In genomic region chr12:57433370-57433769, GRCh38 we compare ENCODE assay signal across 22 cellular contexts. TPM values are rescaled to one million over a fixed set of nuclear protein-coding genes. Genes with fewer than 3 reads are reported as not detected.
DNase-seq lines count a peak whose midpoint lies in the region; ATAC-seq and TF ChIP-seq lines count a peak whose summit lies in the region.
"Had no signal": no experiment of that assay in that cellular context is flagged by ENCODE, and none has a peak within 500 bp of the region (broad histone marks: within the 10 kb centered on the region; RNA-seq: fewer than 3 reads in every experiment).

No MANE protein-coding gene starts in this region.

- intact Hi-C loops in right lobe of liver (cut with DNase I), result no loop called here
- intact Hi-C loops in stomach (cut with DNase I; ENCODE audit: low total_unique reads), result no loop called here
- intact Hi-C loops in dorsolateral prefrontal cortex (cut with DNase I), result no loop called here

- H3K9ac ChIP-seq in endodermal cell (ENCODE audit: extremely low read depth, low read length, poor library complexity, severe bottlenecking), result no peak overlapping the region

- peaks cover 5% of the 10 kb centered on the region for H3K36me3 Mint-ChIP-seq in activated CD8-positive, alpha-beta memory T cell treated with anti-CD3 and anti-CD28 coated beads, Interleukin-2, amount 10 ng/mL, durations not matched to agents 7 days and 5 days
- H3K36me3 Mint-ChIP-seq in endodermal cell (ENCODE audit: low read depth), result no peaks in the 10 kb centered on the region

- TF ChIP-seq POLR2A in right lobe of liver (IDR thresholded peaks at IDR 0.05) (no peak), stomach (IDR thresholded peaks at IDR 0.05) (no peak)

- H3K27ac ChIP-seq in endodermal cell (ENCODE audit: low read depth, low read length) (no peak overlapping the region), right lobe of liver (peak overlapping the region; percentile 58 to 90 (median 88)), stomach (no peak overlapping the region), dorsolateral prefrontal cortex (no peak overlapping the region)
- H3K27ac ChIP-seq: 22Rv1 had no signal

- no peak overlapping the region for H3K4me3 Mint-ChIP-seq in activated CD8-positive, alpha-beta memory T cell treated with anti-CD3 and anti-CD28 coated beads, Interleukin-2, amount 10 ng/mL, durations not matched to agents 7 days and 5 days
- no peak overlapping the region for H3K4me3 Mint-ChIP-seq in endodermal cell
- H3K4me3 Mint-ChIP-seq: CD4-positive, alpha-beta memory T cell had no signal

- TF ChIP-seq EP300 in stomach (IDR thresholded peaks at IDR 0.05), result no peak

- H3K27me3 Mint-ChIP-seq in activated CD8-positive, alpha-beta memory T cell treated with anti-CD3 and anti-CD28 coated beads, Interleukin-2, amount 10 ng/mL, durations not matched to agents 7 days and 5 days, result no peaks in the 10 kb centered on the region
- no peaks in the 10 kb centered on the region for H3K27me3 Mint-ChIP-seq in endodermal cell (ENCODE audit: insufficient read depth)

- no peaks in the 10 kb centered on the region for H3K27me3 ChIP-seq in endodermal cell (ENCODE audit: control insufficient read depth, insufficient read depth, low read length, poor library complexity, severe bottlenecking)
- no peaks in the 10 kb centered on the region for H3K27me3 ChIP-seq in right lobe of liver
- H3K27me3 ChIP-seq in stomach, result no peaks in the 10 kb centered on the region
- no peaks in the 10 kb centered on the region for H3K27me3 ChIP-seq in dorsolateral prefrontal cortex

- no peak for ATAC-seq in activated CD8-positive, alpha-beta memory T cell treated with anti-CD3 and anti-CD28 coated beads, Interleukin-2, amount 10 ng/mL, durations not matched to agents 7 days and 5 days
- ATAC-seq in right lobe of liver (no peak), HG03025 (IDR thresholded peaks at IDR 0.05; ENCODE audit: low FRiP score, unreplicated experiment) (no peak)

- H3K4me1 Mint-ChIP-seq in activated CD8-positive, alpha-beta memory T cell treated with anti-CD3 and anti-CD28 coated beads, Interleukin-2, amount 10 ng/mL, durations not matched to agents 7 days and 5 days, result peaks cover 37% of the 10 kb centered on the region
- H3K4me1 Mint-ChIP-seq in endodermal cell, result peaks cover 23% of the 10 kb centered on the region

- TF ChIP-seq CTCF in endodermal cell (conservative IDR thresholded peaks at IDR 0.05) (no peak), right lobe of liver (IDR thresholded peaks at IDR 0.05) (no peak), stomach (IDR thresholded peaks at IDR 0.05) (no peak), dorsolateral prefrontal cortex (IDR thresholded peaks at IDR 0.05 in 54 of 56, conservative IDR thresholded peaks at IDR 0.05 in 2 of 56; ENCODE audit: low read depth in 1 of 56, partially characterized antibody in 56 of 56) (no peak)

- peak; percentile 13 for DNase-seq in activated CD8-positive, alpha-beta memory T cell treated with anti-CD3 and anti-CD28 coated beads, Interleukin-2, amount 50 U/mL, for 48 hours
- DNase-seq in activated CD8-positive, alpha-beta memory T cell treated with anti-CD3 and anti-CD28 coated beads, Interleukin-2, amount 10 ng/mL, durations not matched to agents 7 days and 5 days, result no peak
- DNase-seq in endodermal cell (peak; percentile 6), right lobe of liver (peak in 1 of 3 donors; percentile 9), stomach (peak; percentile 3), 8988T (no peak), dorsolateral prefrontal cortex (no peak)
- DNase-seq: C1 segment of cervical spinal cord; Calu3; CD4-positive, alpha-beta memory T cell; COR-L47; DMS53; DMS79 treated with DMSO at 0.1 percent for 48 hours; GF-D8; H7; HCEC 1CT had no signal

- H3K9me3 ChIP-seq in endodermal cell (ENCODE audit: control insufficient read depth, low read length), result no peaks in the 10 kb centered on the region
- no peaks in the 10 kb centered on the region for H3K9me3 ChIP-seq in right lobe of liver
- no peaks in the 10 kb centered on the region for H3K9me3 ChIP-seq in stomach

- no peaks in the 10 kb centered on the region for H3K9me3 Mint-ChIP-seq in activated CD8-positive, alpha-beta memory T cell treated with anti-CD3 and anti-CD28 coated beads, Interleukin-2, amount 10 ng/mL, durations not matched to agents 7 days and 5 days (ENCODE audit: low read depth)
- H3K9me3 Mint-ChIP-seq in endodermal cell, result no peaks in the 10 kb centered on the region
- H3K9me3 Mint-ChIP-seq: CD4-positive, alpha-beta memory T cell had no signal

- peaks cover 6% of the 10 kb centered on the region for H3K4me1 ChIP-seq in endodermal cell (ENCODE audit: control insufficient read depth, insufficient read depth, low read length)
- H3K4me1 ChIP-seq in right lobe of liver, result peaks cover 0 to 58% (median under 1%) of the 10 kb centered on the region in 4 donors
- H3K4me1 ChIP-seq in stomach, result peaks cover 9 to 24% (median 17%) of the 10 kb centered on the region in 4 donors

- H3K36me3 ChIP-seq in endodermal cell (ENCODE audit: control insufficient read depth, insufficient read depth, low read length) (no peaks in the 10 kb centered on the region), right lobe of liver (no peaks in the 10 kb centered on the region), stomach (no peaks in the 10 kb centered on the region)

- H3K4me3 ChIP-seq in endodermal cell (ENCODE audit: low read length) (no peak overlapping the region), right lobe of liver (peak overlapping the region in 1 of 3 donors; percentile 31), stomach (no peak overlapping the region), dorsolateral prefrontal cortex (no peak overlapping the region)

- CTCF ChIA-PET in activated CD8-positive, alpha-beta memory T cell treated with anti-CD3 and anti-CD28 coated beads, Interleukin-2, amount 10 ng/mL, durations not matched to agents 7 days and 5 days (lab: Charles Lee), result interaction anchor here (1.0 to 6.7 kb wide), 7 partner anchors 11 to 204 kb away, joined by 3 to 40 read pairs (median 5); partner anchors contain the start of genes GLI1, INHBE and SHMT2

- WGBS in endodermal cell (ENCODE audit: insufficient coverage in 1 of 2, insufficient read length in 1 of 2), 2 experiments, result 88 to 90% methylated on average over 3 of the region's 3 CpGs
- WGBS in right lobe of liver (ENCODE audit: insufficient coverage, low coverage, low lambda C conversion rate, missing lambda C conversion rate), result 76% methylated on average over 3 of the region's 3 CpGs
- WGBS in stomach, 5 donors, result 68 to 99% (median 85%) methylated on average over 3 of the region's 3 CpGs

- no peak overlapping the region for H3K27ac Mint-ChIP-seq in activated CD8-positive, alpha-beta memory T cell treated with anti-CD3 and anti-CD28 coated beads, Interleukin-2, amount 10 ng/mL, durations not matched to agents 7 days and 5 days
- H3K27ac Mint-ChIP-seq in endodermal cell, result no peak overlapping the region

RNA-seq across cellular contexts. Expression of gene INHBC, which starts 1.2 kb away (rescaled TPM):
- total RNA-seq in activated CD8-positive, alpha-beta memory T cell treated with anti-CD3 and anti-CD28 coated beads, Interleukin-2, amount 10 ng/mL, durations not matched to agents 7 days and 5 days, result not detected
- total RNA-seq in endodermal cell (not detected), right lobe of liver (100 to 1,000 TPM in 1 of 6 experiments, 10 to 100 TPM in 5; 14.7 to 123 (median 63.6) TPM), stomach (under 1 TPM in 1 of 5 donors, not detected in 4; 0.37 TPM), dorsolateral prefrontal cortex (1 to 10 TPM in 1 of 120 experiments, under 1 TPM in 16, not detected in 103; 0.17 to 1.1 (median 0.26) TPM)
- polyA plus RNA-seq in endodermal cell (2013, experiment 1 of 2), result 0.11 TPM
- polyA plus RNA-seq in endodermal cell (2013, experiment 2 of 2), result not detected
- not detected for polyA plus RNA-seq in stomach
- total RNA-seq: A673; Calu3; CD4-positive, alpha-beta memory T cell; Daoy; G401; H1; H7 had no signal
- polyA plus RNA-seq: CD4-positive, alpha-beta memory T cell had no signal

RNA-seq across cellular contexts. Expression of gene R3HDM2, which starts 2.5 kb away (rescaled TPM):
- 10 to 100 TPM; 53.8 to 82.4 TPM for total RNA-seq in activated CD8-positive, alpha-beta memory T cell treated with anti-CD3 and anti-CD28 coated beads, Interleukin-2, amount 10 ng/mL, durations not matched to agents 7 days and 5 days
- 100 to 1,000 TPM in 1 of 2 donors, 10 to 100 TPM in 1; 82.7 to 116 TPM for total RNA-seq in endodermal cell
- 48.3 TPM for polyA plus RNA-seq in endodermal cell (2013, experiment 1 of 2)
- polyA plus RNA-seq in endodermal cell (2013, experiment 2 of 2), result 38.3 TPM
- total RNA-seq in right lobe of liver, result 10 to 100 TPM; 25.3 to 48.0 (median 35.9) TPM
- 10 to 100 TPM; 22.8 to 64.3 (median 30.5) TPM for total RNA-seq in stomach
- polyA plus RNA-seq in stomach, result 10 to 100 TPM; 12.4 to 18.6 (median 13.9) TPM
- total RNA-seq in dorsolateral prefrontal cortex, result 100 to 1,000 TPM; 109 to 241 (median 155) TPM

RNA-seq across cellular contexts. Expression of gene INHBE, which starts 21.7 kb away (rescaled TPM):
- under 1 TPM in 1 of 2 experiments, not detected in 1; 0.35 TPM for total RNA-seq in activated CD8-positive, alpha-beta memory T cell treated with anti-CD3 and anti-CD28 coated beads, Interleukin-2, amount 10 ng/mL, durations not matched to agents 7 days and 5 days
- total RNA-seq in endodermal cell (under 1 TPM; 0.24 to 0.29 TPM), right lobe of liver (100 to 1,000 TPM in 4 of 6 experiments, 10 to 100 TPM in 2; 17.4 to 302 (median 150) TPM), stomach (not detected), dorsolateral prefrontal cortex (1 to 10 TPM in 3 of 120 experiments, under 1 TPM in 26, not detected in 91; 0.17 to 2.6 (median 0.44) TPM)
- polyA plus RNA-seq in endodermal cell (2013, experiment 1 of 2), result 5.3 TPM
- polyA plus RNA-seq in endodermal cell (2013, experiment 2 of 2), result 1.9 TPM
- polyA plus RNA-seq in stomach, result not detected
- total RNA-seq: CD4-positive, alpha-beta memory T cell had no signal
- polyA plus RNA-seq: CD4-positive, alpha-beta memory T cell had no signal

RNA-seq across cellular contexts. Expression of gene GLI1, which starts 26.2 kb away (rescaled TPM):
- total RNA-seq in activated CD8-positive, alpha-beta memory T cell treated with anti-CD3 and anti-CD28 coated beads, Interleukin-2, amount 10 ng/mL, durations not matched to agents 7 days and 5 days, result under 1 TPM; 0.52 to 0.53 TPM
- total RNA-seq in endodermal cell, result 1 to 10 TPM; 3.4 to 6.4 TPM
- polyA plus RNA-seq in endodermal cell (2013, experiment 1 of 2), result 3.6 TPM
- 2.3 TPM for polyA plus RNA-seq in endodermal cell (2013, experiment 2 of 2)
- under 1 TPM; 0.16 to 0.74 (median 0.55) TPM for total RNA-seq in right lobe of liver
- 1 to 10 TPM in 1 of 5 donors, under 1 TPM in 4; 0.14 to 4.0 (median 0.58) TPM for total RNA-seq in stomach
- polyA plus RNA-seq in stomach, result 1 to 10 TPM in 2 of 3 donors, under 1 TPM in 1; 0.53 to 2.7 (median 1.7) TPM
- 10 to 100 TPM in 6 of 120 experiments, 1 to 10 TPM in 88, under 1 TPM in 25, not detected in 1; 0.15 to 12.1 (median 2.1) TPM for total RNA-seq in dorsolateral prefrontal cortex
- polyA plus RNA-seq: CD4-positive, alpha-beta memory T cell had no signal

RNA-seq across cellular contexts. Expression of gene ARHGAP9, which starts 46.3 kb away (rescaled TPM):
- total RNA-seq in activated CD8-positive, alpha-beta memory T cell treated with anti-CD3 and anti-CD28 coated beads, Interleukin-2, amount 10 ng/mL, durations not matched to agents 7 days and 5 days, result 100 to 1,000 TPM; 234 to 363 TPM
- 1 to 10 TPM; 1.3 to 1.6 TPM for total RNA-seq in endodermal cell
- 0.82 TPM for polyA plus RNA-seq in endodermal cell (2013, experiment 1 of 2)
- polyA plus RNA-seq in endodermal cell (2013, experiment 2 of 2), result 0.87 TPM
- total RNA-seq in right lobe of liver, result 10 to 100 TPM in 1 of 6 experiments, 1 to 10 TPM in 5; 3.5 to 11.0 (median 6.8) TPM
- total RNA-seq in stomach, result 10 to 100 TPM in 1 of 5 donors, 1 to 10 TPM in 3, not detected in 1; 2.3 to 28.1 (median 5.8) TPM
- 10 to 100 TPM in 1 of 3 donors, 1 to 10 TPM in 2; 5.8 to 11.1 (median 7.5) TPM for polyA plus RNA-seq in stomach
- 10 to 100 TPM in 108 of 120 experiments, 1 to 10 TPM in 12; 7.1 to 28.3 (median 14.6) TPM for total RNA-seq in dorsolateral prefrontal cortex
- total RNA-seq: Calu3, G401 had no signal

Comparison
In these comparisons a context has a peak if more than half of its experiments do, and no peak if none do; other contexts are left out.
1. DNase-seq: peak in activated CD8-positive, alpha-beta memory T cell treated with anti-CD3 and anti-CD28 coated beads, Interleukin-2, amount 50 U/mL, for 48 hours (single experiment), endodermal cell (single experiment) and stomach (single experiment); none in activated CD8-positive, alpha-beta memory T cell treated with anti-CD3 and anti-CD28 coated beads, Interleukin-2, amount 10 ng/mL, durations not matched to agents 7 days and 5 days (single experiment), 8988T (single experiment) and dorsolateral prefrontal cortex (0 of 10).
2. H3K27ac ChIP-seq: peak in right lobe of liver (3 of 3); none in endodermal cell (single experiment), stomach (0 of 5) and dorsolateral prefrontal cortex (0 of 59).
3. RNA of gene INHBC, which starts 1.2 kb away (total RNA-seq): 14.7 to 123 TPM in right lobe of liver; not detected in activated CD8-positive, alpha-beta memory T cell treated with anti-CD3 and anti-CD28 coated beads, Interleukin-2, amount 10 ng/mL, durations not matched to agents 7 days and 5 days, 0.17 to 1.1 TPM in dorsolateral prefrontal cortex, not detected in endodermal cell and 0.37 TPM in stomach; every median in the first group is over 4 times any median in the second.
4. RNA of gene INHBE, which starts 21.7 kb away (total RNA-seq): 17.4 to 302 TPM in right lobe of liver; 0.35 TPM in activated CD8-positive, alpha-beta memory T cell treated with anti-CD3 and anti-CD28 coated beads, Interleukin-2, amount 10 ng/mL, durations not matched to agents 7 days and 5 days, 0.24 to 0.29 TPM in endodermal cell, 0.17 to 2.6 TPM in dorsolateral prefrontal cortex and not detected in stomach; every median in the first group is over 4 times any median in the second.